ENCODE assay signal across 1 cellular context in genomic region chr9:111903535-111903934, GRCh38.
TF ChIP-seq lines count a peak whose summit lies in the region.

No MANE protein-coding gene starts in this region.

TF ChIP-seq in GM12878, 131 proteins besides CTCF, POLR2A, EP300 and RAD21:
- TF ChIP-seq BHLHE40 (IDR thresholded peaks at IDR 0.05; ENCODE audit: borderline replicate concordance in 1 of 2, low read depth in 2 of 2, low read length in 1 of 2) (peak in 1 of 2 experiments; percentile 47; a peak in 1 of 4 replicates), LARP7 (IDR thresholded peaks at IDR 0.05) (0 out of 2 replicates have a peak, but pooled peaks have one; percentile 15), PAX5 (IDR thresholded peaks at IDR 0.05; ENCODE audit: borderline replicate concordance, low read depth, low read length) (0 out of 2 replicates have a peak, but pooled peaks have one; percentile 51), GATAD2B (conservative IDR thresholded peaks at IDR 0.05; ENCODE audit: low read depth) (peak; percentile 35; the same call in 1 of the 2 replicates)
TF ChIP-seq in GM12878: peak in this region for 4; not testable (repeated sequence) for 127.
